Comparison of ENCODE assay signal across 22 cellular contexts in genomic region chr11:128902515-128903066, GRCh38. TPM values are rescaled to one million over a fixed set of nuclear protein-coding genes. Genes with fewer than 3 reads are reported as not detected.
DNase-seq lines count a peak whose midpoint lies in the region; ATAC-seq, FAIRE-seq and TF ChIP-seq lines count a peak whose summit lies in the region.
"Had no signal": no experiment of that assay in that cellular context is flagged by ENCODE, and none has a peak within 500 bp of the region (broad histone marks: within the 10 kb centered on the region; RNA-seq: fewer than 3 reads in every experiment).

No MANE protein-coding gene starts in this region.

- H3K4ac ChIP-seq in H9 (ENCODE audit: low read depth, low read length), result no peak overlapping the region

- H3K79me1 ChIP-seq in H9 (ENCODE audit: insufficient read depth, low read depth, low read length, poor library complexity, severe bottlenecking), result no peaks in the 10 kb centered on the region

- H3K23ac ChIP-seq in H9 (ENCODE audit: insufficient read length, low read depth, low read length), result no peak overlapping the region

- H3K9me3 ChIP-seq in H9 (ENCODE audit: control insufficient read depth, low read depth, low read length) (no peaks in the 10 kb centered on the region), skeletal muscle satellite cell (replicated peaks; ENCODE audit: low read length) (no peaks in the 10 kb centered on the region)
- H3K9me3 ChIP-seq: mucosa of descending colon, Peyer's patch had no signal

- H3K4me3 ChIP-seq in skeletal muscle satellite cell (ENCODE audit: low read length), result no peak overlapping the region
- H3K4me3 ChIP-seq: coronary artery, mucosa of descending colon, Peyer's patch had no signal

- H4K8ac ChIP-seq in H9 (replicated peaks; ENCODE audit: insufficient read length, low read depth, low read length), result no peak overlapping the region

- peak overlapping the region in 1 of 2 experiments; percentile 82; a peak in 3 of 5 replicates for H3K4me3 Mint-ChIP-seq in H9
- H3K4me3 Mint-ChIP-seq: activated CD4-positive, alpha-beta T cell treated with anti-CD3 and anti-CD28 coated beads for 36 hours; activated naive CD8-positive, alpha-beta T cell treated with anti-CD3 and anti-CD28 coated beads, Interleukin-2, amount 50 U/mL, for 24 hours had no signal

- H3K79me2 ChIP-seq in H9 (ENCODE audit: insufficient read depth, low read length), result no peaks in the 10 kb centered on the region

- peaks cover 34 to 45% of the 10 kb centered on the region in 2 experiments for H3K4me1 Mint-ChIP-seq in H9

- H3K9ac ChIP-seq in H9 (ENCODE audit: extremely low read depth, insufficient read length, low read length) (no peak overlapping the region), skeletal muscle satellite cell (ENCODE audit: low read depth, low read length) (no peak overlapping the region)
- H3K9ac ChIP-seq: KMS-11 had no signal

- H2AFZ ChIP-seq in H9 (ENCODE audit: low read length), result no peak overlapping the region

- peak overlapping the region; percentile 36 for H3K4me2 ChIP-seq in H9 (ENCODE audit: insufficient read depth, insufficient read length, low read length)
- H3K4me2 ChIP-seq in skeletal muscle satellite cell (ENCODE audit: low read length), result peak overlapping the region; percentile 35
- H3K4me2 ChIP-seq: KMS-11 had no signal

- no peak overlapping the region for H3K14ac ChIP-seq in H9 (ENCODE audit: insufficient read depth, low read length)

- H3K23me2 ChIP-seq in H9 (ENCODE audit: insufficient read length, low read depth, low read length, poor library complexity, severe bottlenecking), result peaks cover 12% of the 10 kb centered on the region

- no peak overlapping the region for H3K27ac Mint-ChIP-seq in H9
- H3K27ac Mint-ChIP-seq: activated CD4-positive, alpha-beta T cell treated with anti-CD3 and anti-CD28 coated beads for 36 hours; activated naive CD8-positive, alpha-beta T cell treated with anti-CD3 and anti-CD28 coated beads, Interleukin-2, amount 50 U/mL, for 24 hours; immature natural killer cell had no signal

- peaks cover 0 to 3% of the 10 kb centered on the region in 2 experiments; a peak in 3 of 5 replicates for H3K9me3 Mint-ChIP-seq in H9
- H3K9me3 Mint-ChIP-seq: activated naive CD8-positive, alpha-beta T cell treated with anti-CD3 and anti-CD28 coated beads, Interleukin-2, amount 50 U/mL, for 24 hours; immature natural killer cell had no signal

- FAIRE-seq in GM12891 (lab: Jason Lieb, UNC), result no peak

- no peaks in the 10 kb centered on the region for H3K36me3 ChIP-seq in skeletal muscle satellite cell (ENCODE audit: insufficient read depth, low read length)
- H3K36me3 ChIP-seq: Peyer's patch had no signal

- no peak overlapping the region for H4K91ac ChIP-seq in H9 (ENCODE audit: insufficient read length, low read depth, low read length)

- H2BK12ac ChIP-seq in H9 (ENCODE audit: insufficient read length, low read depth, low read length), result no peak overlapping the region

- no peak overlapping the region for H3K27ac ChIP-seq in H9 (ENCODE audit: insufficient read length, low read depth, low read length)
- H3K27ac ChIP-seq: C4-2B, KMS-11, Peyer's patch had no signal

- no peak overlapping the region for H2BK120ac ChIP-seq in H9 (ENCODE audit: low read depth, low read length, poor library complexity, severe bottlenecking)

- H3K36me3 Mint-ChIP-seq in H9 (ENCODE audit: insufficient read depth in 1 of 3, low read depth in 3 of 3), result no peaks in the 10 kb centered on the region

- H3K27me3 ChIP-seq in H9 (ENCODE audit: insufficient read depth, low read length) (peaks cover 63% of the 10 kb centered on the region), skeletal muscle satellite cell (ENCODE audit: control insufficient read depth, insufficient read depth, low read length) (no peaks in the 10 kb centered on the region)
- H3K27me3 ChIP-seq: Peyer's patch had no signal

- no peak for TF ChIP-seq CTCF in H9 (conservative IDR thresholded peaks at IDR 0.05)

- H4K20me1 ChIP-seq in H9 (ENCODE audit: control insufficient read depth, insufficient read depth, insufficient read length), result peaks cover 4% of the 10 kb centered on the region

- no CpG with 5 or more reads among the region's 10 CpGs for WGBS in H9 (ENCODE audit: extremely low coverage, insufficient read length, low lambda C conversion rate)

- no peak overlapping the region for H4K5ac ChIP-seq in H9 (ENCODE audit: insufficient read length, low read depth, low read length)

- no peak overlapping the region for H3T11ph ChIP-seq in H9 (ENCODE audit: low read length)

- no peak for ATAC-seq in HG02884 (IDR thresholded peaks at IDR 0.05; ENCODE audit: unreplicated experiment)
- ATAC-seq: activated CD4-positive, alpha-beta T cell treated with anti-CD3 and anti-CD28 coated beads for 36 hours; activated naive CD8-positive, alpha-beta T cell treated with anti-CD3 and anti-CD28 coated beads, Interleukin-2, amount 50 U/mL, for 24 hours; mucosa of descending colon had no signal

- H3K27me3 Mint-ChIP-seq in H9 (ENCODE audit: low read depth), result peaks cover 97% of the 10 kb centered on the region

- H3K18ac ChIP-seq in H9 (ENCODE audit: insufficient read length, low read depth, low read length), result no peak overlapping the region

- DNase-seq in H9, result no peak
- DNase-seq in amniotic epithelial cell (ENCODE audit: low read depth), result peak; percentile 31
- DNase-seq in hepatic stellate cell (ENCODE audit: low spot score), result peak; percentile 77
- DNase-seq in GM12891 (ENCODE audit: insufficient read length, low spot score), result no peak
- DNase-seq in HPDE6-E6E7 (ENCODE audit: extremely low spot score), result no peak
- DNase-seq in NCI-H1930 (lab: John Stamatoyannopoulos, UW), result no peak
- DNase-seq: activated CD4-positive, alpha-beta T cell treated with anti-CD3 and anti-CD28 coated beads for 36 hours; activated naive CD8-positive, alpha-beta T cell treated with anti-CD3 and anti-CD28 coated beads, Interleukin-2, amount 50 U/mL, for 24 hours; activated T-cell treated with anti-CD3 and anti-CD28 coated beads, Interleukin-2, amount 50 U/mL, for 1 hour; foreskin melanocyte; immature natural killer cell; Peyer's patch; stimulated activated CD4-positive, alpha-beta T cell treated with anti-CD3 and anti-CD28 coated beads, Interleukin-1b, Interleukin-23, amount 100 ng/mL, for 48 hours; T-helper 2 cell had no signal

- H3K4me1 ChIP-seq in H9 (ENCODE audit: insufficient read depth, low read length) (peaks cover 2% of the 10 kb centered on the region; the same call in 1 of the 2 replicates), skeletal muscle satellite cell (ENCODE audit: control insufficient read depth, insufficient read depth, low read length) (peaks cover 33% of the 10 kb centered on the region)

- H2BK5ac ChIP-seq in H9 (ENCODE audit: insufficient read length, low read length), result no peak overlapping the region

- no peak overlapping the region for H2BK15ac ChIP-seq in H9 (ENCODE audit: low read depth, low read length)

- no peak overlapping the region for H2BK20ac ChIP-seq in H9 (ENCODE audit: low read depth, low read length, poor library complexity, severe bottlenecking)

- H3K56ac ChIP-seq in H9 (ENCODE audit: insufficient read length, low read depth, low read length), result no peak overlapping the region

- TF ChIP-seq POLR2A in GM12891 (IDR thresholded peaks at IDR 0.05; ENCODE audit: low read depth, low read length), result no peak

- H2AK5ac ChIP-seq in H9 (ENCODE audit: insufficient read length, low read length), result no peak overlapping the region

TF ChIP-seq in GM12891, 5 proteins besides CTCF, POLR2A, EP300 and RAD21:
- TF ChIP-seq SPI1 (IDR thresholded peaks at IDR 0.05; ENCODE audit: low read depth, low read length) (no peak), POU2F2 (IDR thresholded peaks at IDR 0.05; ENCODE audit: low read depth, low read length) (no peak), PAX5 (IDR thresholded peaks at IDR 0.05; ENCODE audit: insufficient read depth, low read length, severe bottlenecking) (no peak), POLR2AphosphoS5 (IDR thresholded peaks at IDR 0.05; ENCODE audit: low read depth, low read length) (no peak), TAF1 (IDR thresholded peaks at IDR 0.05; ENCODE audit: low read depth, low read length) (no peak)

RNA-seq across cellular contexts. Expression of gene KCNJ5, which starts 11.4 kb away (rescaled TPM):
- 0.04 and 0.11 TPM in 2 replicates for total RNA-seq in H9 (2021)
- total RNA-seq in skeletal muscle satellite cell (2012; rRNA removed), result not detected in 2 replicates
- polyA plus RNA-seq in GM12891 (2012; ENCODE audit: low read depth, missing spikeins), result not detected
- total RNA-seq: activated CD4-positive, alpha-beta T cell treated with anti-CD3 and anti-CD28 coated beads for 36 hours; Daoy had no signal
- polyA plus RNA-seq: immature natural killer cell had no signal

RNA-seq across cellular contexts. Expression of gene KCNJ1, which starts 35.5 kb away (rescaled TPM):
- not detected in 2 replicates for total RNA-seq in H9 (2021)
- not detected in 2 replicates for total RNA-seq in skeletal muscle satellite cell (2012; rRNA removed)
- not detected for polyA plus RNA-seq in GM12891 (2012; ENCODE audit: low read depth, missing spikeins)
- total RNA-seq: activated CD4-positive, alpha-beta T cell treated with anti-CD3 and anti-CD28 coated beads for 36 hours; Daoy; mucosa of descending colon; Peyer's patch; ureter had no signal
- polyA plus RNA-seq: immature natural killer cell had no signal

RNA-seq across cellular contexts. Expression of gene TP53AIP1, which starts 40.1 kb away (rescaled TPM):
- total RNA-seq in H9 (2021), result not detected in 2 replicates
- not detected in 2 replicates for total RNA-seq in skeletal muscle satellite cell (2012; rRNA removed)
- polyA plus RNA-seq in GM12891 (2012; ENCODE audit: low read depth, missing spikeins), result not detected
- total RNA-seq: activated CD4-positive, alpha-beta T cell treated with anti-CD3 and anti-CD28 coated beads for 36 hours; Daoy had no signal
- polyA plus RNA-seq: immature natural killer cell had no signal

Comparison
In these comparisons a context has a peak if more than half of its experiments do, and no peak if none do; other contexts are left out.
1. DNase-seq: peak in amniotic epithelial cell (single experiment) and hepatic stellate cell (single experiment); none in H9 (single experiment), GM12891 (single experiment), HPDE6-E6E7 (single experiment) and NCI-H1930 (0 of 2).